ENCODE assay signal across 8 cellular contexts in the genomic region with DNA sequence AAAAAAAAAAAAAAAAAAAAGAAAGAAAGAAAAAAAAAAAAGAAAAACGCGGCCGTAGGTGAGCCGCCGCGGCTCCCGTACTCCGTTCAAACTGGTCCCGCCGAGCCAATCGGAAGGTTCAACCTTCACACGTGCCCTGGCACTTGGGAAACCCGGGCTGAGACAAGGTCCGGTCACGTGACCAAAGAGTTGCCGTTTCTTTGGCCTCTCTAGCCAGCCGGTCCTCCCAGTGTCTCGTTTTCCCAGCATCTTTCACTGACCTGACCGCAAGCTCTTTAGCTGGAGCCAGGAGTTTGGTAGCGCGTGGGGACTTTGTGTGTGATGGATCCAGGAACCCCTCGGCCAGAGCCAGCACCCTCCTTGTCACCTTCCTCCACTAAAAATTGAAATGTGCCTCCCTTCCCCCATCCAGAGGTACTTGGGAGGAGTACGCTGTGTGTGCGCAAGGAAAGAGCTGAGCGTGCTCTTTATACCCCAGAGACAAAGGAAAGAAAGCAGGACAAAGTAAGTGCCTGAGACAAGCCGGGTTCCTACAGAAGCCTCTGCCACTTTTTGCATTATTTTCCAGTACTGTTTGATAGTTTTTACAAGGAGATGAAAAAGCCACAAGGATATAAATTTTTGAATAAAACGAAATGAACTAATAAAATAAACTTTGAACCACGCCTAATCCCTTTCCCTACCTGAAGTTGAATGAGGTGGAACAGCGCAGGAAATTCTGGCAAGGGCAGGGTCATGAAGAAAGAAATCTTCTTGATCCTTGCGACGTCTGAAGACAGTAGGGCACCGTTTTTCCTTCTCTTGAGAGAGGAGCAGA. TPM values are rescaled to one million over a fixed set of nuclear protein-coding genes. Genes with fewer than 3 reads are reported as not detected.
DNase-seq lines count a peak whose midpoint lies in the region; ATAC-seq, FAIRE-seq and TF ChIP-seq lines count a peak whose summit lies in the region.

No MANE protein-coding gene starts in this region.

- TF ChIP-seq CTCF in GM13977 (IDR thresholded peaks at IDR 0.05; ENCODE audit: extremely low read depth, insufficient read depth, missing control alignments), result no peak
- TF ChIP-seq CTCF in right atrium auricular region (IDR thresholded peaks at IDR 0.05), result no peak
- TF ChIP-seq CTCF in psoas muscle (IDR thresholded peaks at IDR 0.05), result no peak

- no peaks in the 10 kb centered on the region for H3K9me3 ChIP-seq in right atrium auricular region
- H3K9me3 ChIP-seq in psoas muscle, result no peaks in the 10 kb centered on the region

- H3K4me3 ChIP-seq in right atrium auricular region, result peak overlapping the region; percentile 64 to 83
- H3K4me3 ChIP-seq in psoas muscle, result peak overlapping the region; percentile 87

- H3K36me3 ChIP-seq in right atrium auricular region (peaks cover 13% of the 10 kb centered on the region), psoas muscle (ENCODE audit: insufficient read depth in 1 of 2, low read depth in 1 of 2) (peaks cover 0 to 19% of the 10 kb centered on the region in 2 donors)

- intact Hi-C loops in psoas muscle (cut with DNase I), result loop anchor here in 1 of 2 donors (5.0 kb wide), 3 partner anchors 40 to 125 kb away; partner anchors contain the start of gene DHPS

- DNase-seq in GM13977 (ENCODE audit: low spot score) (peak; percentile 99), NCI-H187 (lab: John Stamatoyannopoulos, UW) (peak; percentile 74 to 95), T-helper 2 cell (peak; percentile 79 to 98 (median 90)), anterior cingulate cortex (lab: John Stamatoyannopoulos, UW) (peak; percentile 34 to 99 (median 93)), right atrium auricular region (ENCODE audit: low spot score) (peak; percentile 99), psoas muscle (peak; percentile 97 to 98), urothelium cell line (ENCODE audit: low spot score) (peak; percentile 92)

- H3K27ac ChIP-seq in right atrium auricular region, result peak overlapping the region; percentile 97
- H3K27ac ChIP-seq in psoas muscle, result peak overlapping the region; percentile 92

- WGBS in psoas muscle, 3 donors, result 1 to 2% (median 1%) methylated on average over 32 of the region's 32 CpGs

- ATAC-seq in HG02938 (IDR thresholded peaks at IDR 0.05; ENCODE audit: unreplicated experiment) (peak; percentile 76), psoas muscle (peak; percentile 93 to 94 (median 93))

- peaks cover 0 to 40% of the 10 kb centered on the region in 2 donors for H3K4me1 ChIP-seq in right atrium auricular region
- peaks cover 27% of the 10 kb centered on the region for H3K4me1 ChIP-seq in psoas muscle

- H3K27me3 ChIP-seq in right atrium auricular region (no peaks in the 10 kb centered on the region), psoas muscle (ENCODE audit: insufficient read depth in 3 of 3, low read length in 2 of 3) (no peaks in the 10 kb centered on the region)

- FAIRE-seq in urothelium cell line (lab: Jason Lieb, UNC), result no peak

- in situ Hi-C loops in GM13977 (cut with MboI; ENCODE audit: low pct_unique_long_range_greater_than_20kb, low sequenced_read_pairs, unreplicated experiment), result no loop called here

RNA-seq across cellular contexts. Expression of gene TNPO2, which starts 1.0 kb away (rescaled TPM):
- total RNA-seq in right atrium auricular region (10 to 100 TPM; 35.9 to 55.2 TPM), psoas muscle (10 to 100 TPM; 29.0 to 48.1 (median 37.3) TPM)
- 10 to 100 TPM; 17.4 to 31.2 (median 28.6) TPM for polyA plus RNA-seq in psoas muscle

RNA-seq across cellular contexts. Expression of gene TRIR, which starts 11.7 kb away (rescaled TPM):
- 100 to 1,000 TPM; 262 to 287 TPM for total RNA-seq in right atrium auricular region
- total RNA-seq in psoas muscle, result 100 to 1,000 TPM in 3 of 4 donors, 10 to 100 TPM in 1; 78.6 to 124 (median 108) TPM
- polyA plus RNA-seq in psoas muscle, result 100 to 1,000 TPM; 183 to 309 (median 187) TPM

RNA-seq across cellular contexts. Expression of gene GET3, which starts 14.5 kb away (rescaled TPM):
- total RNA-seq in right atrium auricular region, result 10 to 100 TPM; 44.6 to 55.1 TPM
- total RNA-seq in psoas muscle, result 10 to 100 TPM; 43.0 to 52.8 (median 51.0) TPM
- 100 to 1,000 TPM in 1 of 3 donors, 10 to 100 TPM in 2; 75.6 to 135 (median 98.5) TPM for polyA plus RNA-seq in psoas muscle

RNA-seq across cellular contexts. Expression of gene FBXW9, which starts 26.3 kb away (rescaled TPM):
- total RNA-seq in right atrium auricular region (1 to 10 TPM; 1.8 TPM), psoas muscle (1 to 10 TPM; 1.2 to 2.2 (median 1.6) TPM)
- polyA plus RNA-seq in psoas muscle, result 1 to 10 TPM; 4.1 to 9.2 (median 4.4) TPM

RNA-seq across cellular contexts. Expression of gene BEST2, which starts 28.8 kb away (rescaled TPM):
- total RNA-seq in right atrium auricular region, result not detected
- total RNA-seq in psoas muscle, result not detected
- under 1 TPM; 0.04 to 0.37 (median 0.08) TPM for polyA plus RNA-seq in psoas muscle

Comparison
In these comparisons a context has a peak if more than half of its experiments do, and no peak if none do; other contexts are left out.
1. Peak in every context shown above with its lines: DNase-seq, ATAC-seq, H3K4me3 ChIP-seq and H3K27ac ChIP-seq.